ENCODE assay signal across 17 cellular contexts in the genomic region with DNA sequence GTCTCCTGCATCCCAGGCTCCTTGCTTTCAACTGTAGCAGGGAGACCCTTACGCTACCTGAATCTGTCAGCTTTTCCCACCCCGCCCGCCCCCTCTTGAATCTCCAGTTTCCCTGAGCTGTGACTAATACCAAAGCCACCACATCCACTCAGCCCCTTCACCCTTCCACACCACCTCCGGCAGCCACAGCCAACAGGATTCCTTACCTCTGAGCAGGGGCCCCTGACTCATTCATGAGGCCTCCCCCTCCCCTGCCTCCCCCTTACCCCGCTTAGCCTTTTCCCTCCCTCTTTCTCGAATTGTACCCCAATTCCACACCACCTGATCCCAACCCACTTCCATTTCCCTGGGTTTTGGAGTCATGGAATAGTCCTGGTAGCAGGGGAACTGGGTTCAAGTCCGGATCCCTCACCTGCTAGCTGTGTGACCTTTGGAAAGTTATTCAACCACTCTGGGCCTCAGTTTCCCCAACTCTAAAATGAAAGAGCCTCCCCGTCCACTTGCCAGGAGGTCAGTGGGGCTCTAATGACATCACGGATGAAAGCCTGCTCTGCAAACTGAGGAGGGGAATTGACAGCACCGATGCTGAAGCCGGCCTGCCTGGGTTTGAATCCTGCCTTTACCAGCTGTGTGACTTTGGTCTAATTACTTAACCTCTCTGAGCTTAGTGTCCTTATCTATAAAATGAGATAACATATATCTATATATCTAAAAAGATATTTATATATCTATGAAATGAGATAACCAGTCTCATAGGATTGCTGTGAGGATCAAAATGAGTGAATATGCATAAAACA. TPM values are rescaled to one million over a fixed set of nuclear protein-coding genes. Genes with fewer than 3 reads are reported as not detected.
DNase-seq lines count a peak whose midpoint lies in the region; ATAC-seq, FAIRE-seq and TF ChIP-seq lines count a peak whose summit lies in the region.
"Had no signal": no experiment of that assay in that cellular context is flagged by ENCODE, and none has a peak within 500 bp of the region (broad histone marks: within the 10 kb centered on the region; RNA-seq: fewer than 3 reads in every experiment).

No MANE protein-coding gene starts in this region.

- peak overlapping the region; percentile 94 for H2AK5ac ChIP-seq in IMR-90 (ENCODE audit: low read depth, low read length)

- peak overlapping the region; percentile 64 for H2BK120ac ChIP-seq in IMR-90 (ENCODE audit: low read depth, low read length)

- no peak for FAIRE-seq in K562 (lab: Jason Lieb, UNC)
- FAIRE-seq: endometrium had no signal

- H2BK20ac ChIP-seq in IMR-90 (ENCODE audit: low read depth, low read length), result peak overlapping the region; percentile 60

- H2AFZ ChIP-seq in IMR-90 (replicated peaks; ENCODE audit: low read length, poor library complexity) (no peak overlapping the region), K562 (ENCODE audit: low read depth, low read length) (no peak overlapping the region)

- no TSS peak for BruUV-seq in IMR-90 (replicated peaks; lab: Mats Ljungman, UMichigan)
- no TSS peak for BruUV-seq in K562 (replicated peaks; lab: Mats Ljungman, UMichigan)

- no peaks in the 10 kb centered on the region for H3K36me3 ChIP-seq in BLaER1 treated with 17β-estradiol and CSF1 and Interleukin-3, amounts not matched to agents 10 nM and 100 nM
- H3K36me3 ChIP-seq in IMR-90 (ENCODE audit: control insufficient read depth, insufficient read depth, low read length), result no peaks in the 10 kb centered on the region
- no peaks in the 10 kb centered on the region for H3K36me3 ChIP-seq in K562 (ENCODE audit: control insufficient read depth, insufficient read depth, low read length)
- H3K36me3 ChIP-seq: SJSA1, tibial nerve had no signal

- no peak overlapping the region for H3K56ac ChIP-seq in IMR-90 (ENCODE audit: extremely low read depth, insufficient read depth, low read length)

- H3K4me3 Mint-ChIP-seq in nephron, result peak overlapping the region; percentile 66 to 85 (median 82)

- intact Hi-C loops in IMR-90 (cut with micrococcal nuclease), result no loop called here
- intact Hi-C loops in K562 (cut with micrococcal nuclease), result no loop called here

- in situ Hi-C loops in IMR-90 (cut with MboI; ENCODE audit: low sequenced_read_pairs), result no loop called here
- in situ Hi-C loops in K562 (cut with MboI), result no loop called here

- no peaks in the 10 kb centered on the region for H3K36me3 Mint-ChIP-seq in nephron (ENCODE audit: low read depth)

- TF ChIP-seq CTCF in IMR-90 (conservative IDR thresholded peaks at IDR 0.05; ENCODE audit: low read depth, low read length), result no peak
- TF ChIP-seq CTCF in K562 (IDR thresholded peaks at IDR 0.05 in 2 of 3, conservative IDR thresholded peaks at IDR 0.05 in 1 of 3; ENCODE audit: insufficient read depth in 2 of 3, low read depth in 1 of 3, low read length in 3 of 3), result no peak
- TF ChIP-seq CTCF in nephron (IDR thresholded peaks at IDR 0.05; ENCODE audit: unreplicated experiment in 3 of 3), result no peak

- H2AK9ac ChIP-seq in IMR-90 (replicated peaks; ENCODE audit: low read depth, low read length, poor library complexity), result peak overlapping the region; percentile 56

- peak overlapping the region; percentile 18; the same call in 1 of the 2 replicates for H3K23ac ChIP-seq in IMR-90 (ENCODE audit: low read depth, low read length)

- ATAC-seq in IMR-90 (ENCODE audit: low read depth) (peak; percentile 43), K562 (no peak), HG03039 (IDR thresholded peaks at IDR 0.05; ENCODE audit: unreplicated experiment) (no peak)
- ATAC-seq: psoas muscle had no signal

- DNase-seq in IMR-90, result peak; percentile 91
- DNase-seq in K562 (ENCODE audit: extremely low read depth in 1 of 4, low spot score in 3 of 4), result no peak
- DNase-seq in SIG-M5 (lab: John Stamatoyannopoulos, UW), result no peak
- no peak for DNase-seq in stimulated activated naive CD4-positive, alpha-beta T cell (lab: John Stamatoyannopoulos, UW)
- no peak for DNase-seq in NCI-H2227 treated with DMSO at 0.1 percent for 48 hours (lab: John Stamatoyannopoulos, UW)
- DNase-seq: activated gamma-delta T cell; Karpas-422; NCI-H2029 treated with DMSO at 0.1 percent for 48 hours; psoas muscle; stimulated activated CD4-positive, alpha-beta T cell treated with anti-CD3 and anti-CD28 coated beads, Interleukin-2, amount 100 ng/mL, for 24 hours had no signal

- peaks cover 34% of the 10 kb centered on the region for H3K27me3 Mint-ChIP-seq in nephron (ENCODE audit: low read depth)

- no peaks in the 10 kb centered on the region for H3K79me2 ChIP-seq in K562 (ENCODE audit: control insufficient read depth, insufficient read depth, low read length)

- peak overlapping the region; percentile 76; the same call in 1 of the 2 replicates for H4K91ac ChIP-seq in IMR-90 (ENCODE audit: insufficient read depth, low read depth, low read length)

- TF ChIP-seq RAD21 in IMR-90 (IDR thresholded peaks at IDR 0.05; ENCODE audit: low read length), result no peak
- no peak for TF ChIP-seq RAD21 in K562 (CRISPR knock-in tag; conservative IDR thresholded peaks at IDR 0.05 in 1 of 2, IDR thresholded peaks at IDR 0.05 in 1 of 2)

- peak overlapping the region; percentile 70; the same call in 1 of the 2 replicates for H4K5ac ChIP-seq in IMR-90 (ENCODE audit: low read depth, low read length)

- H3K27ac ChIP-seq in BLaER1 treated with 17β-estradiol and CSF1 and Interleukin-3, amounts not matched to agents 10 nM and 100 nM, result no peak overlapping the region
- no peak overlapping the region; the same call in 1 of the 2 replicates for H3K27ac ChIP-seq in IMR-90 (ENCODE audit: insufficient read depth, low read length)
- H3K27ac ChIP-seq in K562 (ENCODE audit: extremely low read depth, low read depth, low read length), result no peak overlapping the region
- H3K27ac ChIP-seq: C4-2B, psoas muscle, SJSA1, tibial nerve had no signal

- no peak for TF ChIP-seq POLR2A in IMR-90 (IDR thresholded peaks at IDR 0.05; ENCODE audit: low read depth, low read length)
- no peak for TF ChIP-seq POLR2A in K562 (conservative IDR thresholded peaks at IDR 0.05)

- H3K4me3 ChIP-seq in BLaER1 treated with 17β-estradiol and CSF1 and Interleukin-3, amounts not matched to agents 10 nM and 100 nM, result no peak overlapping the region
- no peak overlapping the region for H3K4me3 ChIP-seq in IMR-90 (ENCODE audit: insufficient read depth, low read depth, low read length)
- H3K4me3 ChIP-seq in K562, result no peak overlapping the region
- H3K4me3 ChIP-seq: psoas muscle, SJSA1, tibial nerve had no signal

- H3K9ac ChIP-seq in BLaER1 treated with 17β-estradiol and CSF1 and Interleukin-3, amounts not matched to agents 10 nM and 100 nM, result no peak overlapping the region
- H3K9ac ChIP-seq in IMR-90 (ENCODE audit: low read depth, low read length) (no peak overlapping the region), K562 (ENCODE audit: insufficient read depth in 1 of 2, low read depth in 2 of 2, low read length in 2 of 2) (0 out of 4 replicates have a peak overlapping the region, but pooled peaks of 1 of the 2 experiments have one; percentile 27)

- peak overlapping the region; percentile 16 for H2BK5ac ChIP-seq in IMR-90 (ENCODE audit: low read depth, low read length, poor library complexity, severe bottlenecking)

- peak overlapping the region; percentile 90 for H3K4ac ChIP-seq in IMR-90 (ENCODE audit: low read depth, low read length)

- 0 out of 2 replicates have a peak, but pooled peaks cover 5% of the 10 kb centered on the region for H3K9me1 ChIP-seq in IMR-90 (ENCODE audit: insufficient read depth, low read length)
- H3K9me1 ChIP-seq in K562 (ENCODE audit: control insufficient read depth, insufficient read depth, low read length), result no peaks in the 10 kb centered on the region

- peak overlapping the region in 6 of 11 experiments; percentile 5 to 48 (median 41); a peak in 8 of 22 replicates for H3K4me2 ChIP-seq in BLaER1 treated with 17β-estradiol and CSF1 and Interleukin-3, amounts not matched to agents 10 nM and 100 nM
- H3K4me2 ChIP-seq in IMR-90 (ENCODE audit: low read depth, low read length) (peak overlapping the region; percentile 66; the same call in 1 of the 2 replicates), K562 (ENCODE audit: insufficient read depth, low read length) (no peak overlapping the region)

- H3K27me3 ChIP-seq in BLaER1 treated with 17β-estradiol and CSF1 and Interleukin-3, amounts not matched to agents 10 nM and 100 nM, result peaks cover 0 to 17% (median 8%) of the 10 kb centered on the region in 11 experiments; a peak in 9 of 22 replicates
- H3K27me3 ChIP-seq in IMR-90 (ENCODE audit: control insufficient read depth, insufficient read depth, low read length) (peaks cover 7% of the 10 kb centered on the region), K562 (ENCODE audit: control insufficient read depth in 2 of 2, insufficient read depth in 2 of 2, low read length in 2 of 2) (peaks cover 13 to 23% of the 10 kb centered on the region in 2 experiments; a peak in 4 of 5 replicates)

- H4K8ac ChIP-seq in IMR-90 (ENCODE audit: low read depth in 2 of 2, low read length in 2 of 2), result peak overlapping the region; percentile 50 to 73; a peak in 3 of 4 replicates

- CTCF ChIA-PET in IMR-90 (lab: Yijun Ruan, JAX) (no interaction called here), K562 (lab: Yijun Ruan, JAX; ENCODE audit: low intra/inter-chr PET ratio) (no interaction called here)

- H2BK15ac ChIP-seq in IMR-90 (ENCODE audit: low read depth, low read length), result peak overlapping the region; percentile 93; the same call in 1 of the 3 replicates

- 18% methylated on average over 3 of the region's 11 CpGs; no CpG with 5 or more reads in 1 of the 2 experiments for WGBS in IMR-90 (ENCODE audit: extremely low coverage in 2 of 2, insufficient read length in 1 of 2), 2 experiments
- WGBS in K562 (ENCODE audit: insufficient coverage, low coverage, missing lambda C conversion rate), result 12% methylated on average over 10 of the region's 11 CpGs

- H3K79me1 ChIP-seq in IMR-90 (ENCODE audit: low read depth in 1 of 2, low read length in 2 of 2), result peaks cover 4 to 43% of the 10 kb centered on the region in 2 experiments; a peak in 3 of 4 replicates

- no peak overlapping the region for H3K27ac Mint-ChIP-seq in nephron

- H3K4me1 ChIP-seq in BLaER1 treated with 17β-estradiol and CSF1 and Interleukin-3, amounts not matched to agents 10 nM and 100 nM, result peaks cover 6 to 38% (median 32%) of the 10 kb centered on the region in 10 experiments; a peak in 19 of 20 replicates
- peaks cover 32% of the 10 kb centered on the region for H3K4me1 ChIP-seq in IMR-90 (ENCODE audit: control insufficient read depth, insufficient read depth, low read length)
- H3K4me1 ChIP-seq in K562 (replicated peaks in 1 of 2; ENCODE audit: control insufficient read depth in 2 of 2, insufficient read depth in 2 of 2, low read length in 2 of 2), result peaks cover 6 to 19% of the 10 kb centered on the region in 2 experiments; a peak in 3 of 5 replicates
- H3K4me1 ChIP-seq: psoas muscle, SJSA1 had no signal

- H3K9me3 Mint-ChIP-seq in nephron, result no peaks in the 10 kb centered on the region

- H3K14ac ChIP-seq in IMR-90 (replicated peaks; ENCODE audit: low read depth, low read length), result peak overlapping the region; percentile 55; the same call in 1 of the 2 replicates

- dilution Hi-C loops in IMR-90 (cut with HindIII; ENCODE audit: low sequenced_read_pairs, unreplicated experiment), result no loop called here

- POLR2A ChIA-PET in IMR-90 (lab: Charles Lee; ENCODE audit: unreplicated experiment) (interaction anchor here (0.6 kb wide), 2 partner anchors 38 to 85 kb away, joined by 3 read pairs; a partner anchor contains a TSS), K562 (lab: Yijun Ruan, JAX) (interaction anchor here (0.7 kb wide), 1 partner anchor 18 kb away, joined by 3 read pairs; no protein-coding TSS in a partner anchor)

- H3K9me3 ChIP-seq in BLaER1 treated with 17β-estradiol and CSF1 and Interleukin-3, amounts not matched to agents 10 nM and 100 nM (replicated peaks in 1 of 11), result no peaks in the 10 kb centered on the region
- H3K9me3 ChIP-seq in IMR-90 (ENCODE audit: control insufficient read depth, insufficient read depth, low read length) (no peaks in the 10 kb centered on the region), K562 (replicated peaks; ENCODE audit: control insufficient read depth, insufficient read depth, low read depth, low read length) (no peaks in the 10 kb centered on the region)
- H3K9me3 ChIP-seq: psoas muscle, SJSA1, tibial nerve had no signal

- H4K20me1 ChIP-seq in BLaER1 treated with 17β-estradiol and CSF1 and Interleukin-3, amounts not matched to agents 10 nM and 100 nM, result peaks cover 0 to 7% (median 0%) of the 10 kb centered on the region in 11 experiments; a peak in 3 of 22 replicates
- H4K20me1 ChIP-seq in IMR-90 (ENCODE audit: insufficient read depth, low read length), result no peaks in the 10 kb centered on the region
- H4K20me1 ChIP-seq in K562 (replicated peaks; ENCODE audit: control insufficient read depth, insufficient read depth, low read length), result no peaks in the 10 kb centered on the region

- 0 out of 2 replicates have a peak overlapping the region, but pooled peaks have one; percentile 37 for H3K18ac ChIP-seq in IMR-90 (ENCODE audit: low read depth, low read length)

- no peak for TF ChIP-seq EP300 in K562 (IDR thresholded peaks at IDR 0.05; ENCODE audit: low read length)

- peaks cover 22% of the 10 kb centered on the region for H3K4me1 Mint-ChIP-seq in nephron

RNA-seq across cellular contexts. Expression of a gene that starts 2.1 kb away (rescaled TPM):
- total RNA-seq in IMR-90 (2012; rRNA removed) (3.9 TPM in 2 replicates), K562 (2014; rRNA removed) (0.78 and 0.86 TPM in 2 replicates), K562 (2014; rRNA removed; fragmentation: Illumina TruSeq; extraction: Trizol) (0.73 and 0.80 TPM in 2 replicates), K562 (2015; rRNA removed; fragmentation: Illumina TruSeq; extraction: Trizol) (0.79 and 1.1 TPM in 2 replicates), K562 (2021) (1.5 and 2.5 TPM in 2 replicates)
- polyA plus RNA-seq in IMR-90 (2012; rRNA removed) (11.4 and 14.9 TPM in 2 replicates), K562 (2011; rRNA removed) (1.2 and 3.0 TPM in 2 replicates), K562 (2014; fragmentation: Illumina TruSeq; extraction: Trizol) (0.80 and 1.6 TPM in 2 replicates), K562 (2014; fragmentation: Nextera tagmentation; extraction: Ambion mirVana) (under 1 TPM; 0.07 to 0.08 TPM), K562 (2014; rRNA removed) (1.2 and 2.1 TPM in 2 replicates)
- 3.8 and 4.4 TPM in 2 replicates for polyA plus RNA-seq in IMR-90 (2012; cell fraction: cytosol; rRNA removed)
- 152 and 177 TPM in 2 replicates for polyA plus RNA-seq in IMR-90 (2012; cell fraction: nucleus; rRNA removed; ENCODE audit: low replicate concordance)
- 15.5 and 33.2 TPM in 2 replicates for total RNA-seq in K562 (2011; cell fraction: chromatin; rRNA removed; ENCODE audit: low replicate concordance)
- total RNA-seq in K562 (2011; cell fraction: nucleolus; rRNA removed), result 14.7 and 18.7 TPM in 2 replicates
- total RNA-seq in K562 (2011; cell fraction: nucleoplasm; rRNA removed), result 20.5 and 24.8 TPM in 2 replicates
- polyA plus RNA-seq in K562 (2011; cell fraction: cytosol; rRNA removed), result 1.3 and 2.3 TPM in 2 replicates
- 13.0 and 14.6 TPM in 2 replicates for polyA plus RNA-seq in K562 (2011; cell fraction: nucleus; rRNA removed)
- polyA plus RNA-seq in K562 (2012), result 1.4 and 2.7 TPM in 2 replicates
- polyA minus RNA-seq in K562 (2011; rRNA and poly(A)+ RNA removed), result 3.0 and 6.1 TPM in 2 replicates
- 2.7 and 3.6 TPM in 2 replicates for polyA minus RNA-seq in K562 (2011; cell fraction: cytosol; rRNA and poly(A)+ RNA removed)
- polyA minus RNA-seq in K562 (2011; cell fraction: nucleus; rRNA and poly(A)+ RNA removed), result 5.5 and 8.1 TPM in 2 replicates

RNA-seq across cellular contexts. Expression of a gene that starts 23.3 kb away (rescaled TPM):
- total RNA-seq in IMR-90 (2012; rRNA removed) (9.4 and 11.3 TPM in 2 replicates), K562 (2014; rRNA removed) (49.1 and 61.1 TPM in 2 replicates), K562 (2014; rRNA removed; fragmentation: Illumina TruSeq; extraction: Trizol) (7.6 and 10.0 TPM in 2 replicates), K562 (2015; rRNA removed; fragmentation: Illumina TruSeq; extraction: Trizol) (23.6 and 24.1 TPM in 2 replicates), K562 (2021) (43.5 and 51.9 TPM in 2 replicates)
- polyA plus RNA-seq in IMR-90 (2012; rRNA removed) (8.5 and 9.3 TPM in 2 replicates), K562 (2011; rRNA removed) (10.7 and 24.4 TPM in 2 replicates), K562 (2014; fragmentation: Illumina TruSeq; extraction: Trizol) (23.0 and 30.5 TPM in 2 replicates), K562 (2014; fragmentation: Nextera tagmentation; extraction: Ambion mirVana) (1 to 10 TPM; 5.4 to 6.7 TPM), K562 (2014; rRNA removed) (39.3 and 43.9 TPM in 2 replicates)
- 9.7 and 12.6 TPM in 2 replicates for polyA plus RNA-seq in IMR-90 (2012; cell fraction: cytosol; rRNA removed)
- 10.7 and 21.0 TPM in 2 replicates for polyA plus RNA-seq in IMR-90 (2012; cell fraction: nucleus; rRNA removed; ENCODE audit: low replicate concordance)
- total RNA-seq in K562 (2011; cell fraction: chromatin; rRNA removed; ENCODE audit: low replicate concordance), result 10.2 and 37.3 TPM in 2 replicates
- total RNA-seq in K562 (2011; cell fraction: nucleolus; rRNA removed), result 37.7 and 50.4 TPM in 2 replicates
- total RNA-seq in K562 (2011; cell fraction: nucleoplasm; rRNA removed), result 23.5 and 27.4 TPM in 2 replicates
- 30.3 and 36.8 TPM in 2 replicates for polyA plus RNA-seq in K562 (2011; cell fraction: cytosol; rRNA removed)
- polyA plus RNA-seq in K562 (2011; cell fraction: nucleus; rRNA removed), result 40.7 and 47.2 TPM in 2 replicates
- 27.3 and 32.5 TPM in 2 replicates for polyA plus RNA-seq in K562 (2012)
- 4.3 and 5.1 TPM in 2 replicates for polyA minus RNA-seq in K562 (2011; rRNA and poly(A)+ RNA removed)
- 8.5 and 17.7 TPM in 2 replicates for polyA minus RNA-seq in K562 (2011; cell fraction: cytosol; rRNA and poly(A)+ RNA removed)
- 3.9 and 6.8 TPM in 2 replicates for polyA minus RNA-seq in K562 (2011; cell fraction: nucleus; rRNA and poly(A)+ RNA removed)

RNA-seq across cellular contexts. Expression of a gene that starts 25.0 kb away (rescaled TPM):
- total RNA-seq in IMR-90 (2012; rRNA removed) (23.5 and 25.0 TPM in 2 replicates), K562 (2014; rRNA removed) (20.7 and 22.5 TPM in 2 replicates), K562 (2014; rRNA removed; fragmentation: Illumina TruSeq; extraction: Trizol) (11.6 and 13.0 TPM in 2 replicates), K562 (2015; rRNA removed; fragmentation: Illumina TruSeq; extraction: Trizol) (20.3 and 21.5 TPM in 2 replicates), K562 (2021) (32.1 and 45.8 TPM in 2 replicates)
- polyA plus RNA-seq in IMR-90 (2012; rRNA removed) (66.4 and 67.9 TPM in 2 replicates), K562 (2011; rRNA removed) (26.9 and 29.6 TPM in 2 replicates), K562 (2014; fragmentation: Illumina TruSeq; extraction: Trizol) (30.6 and 36.8 TPM in 2 replicates), K562 (2014; fragmentation: Nextera tagmentation; extraction: Ambion mirVana) (1 to 10 TPM; 3.2 to 7.4 TPM), K562 (2014; rRNA removed) (42.6 and 48.0 TPM in 2 replicates)
- polyA plus RNA-seq in IMR-90 (2012; cell fraction: cytosol; rRNA removed), result 31.1 and 35.2 TPM in 2 replicates
- polyA plus RNA-seq in IMR-90 (2012; cell fraction: nucleus; rRNA removed; ENCODE audit: low replicate concordance), result 247 and 257 TPM in 2 replicates
- 37.7 and 76.5 TPM in 2 replicates for total RNA-seq in K562 (2011; cell fraction: chromatin; rRNA removed; ENCODE audit: low replicate concordance)
- total RNA-seq in K562 (2011; cell fraction: nucleolus; rRNA removed), result 42.2 and 47.4 TPM in 2 replicates
- 37.8 and 42.9 TPM in 2 replicates for total RNA-seq in K562 (2011; cell fraction: nucleoplasm; rRNA removed)
- polyA plus RNA-seq in K562 (2011; cell fraction: cytosol; rRNA removed), result 27.4 and 36.6 TPM in 2 replicates
- 78.8 and 87.4 TPM in 2 replicates for polyA plus RNA-seq in K562 (2011; cell fraction: nucleus; rRNA removed)
- 50.6 and 58.7 TPM in 2 replicates for polyA plus RNA-seq in K562 (2012)
- 18.1 and 24.6 TPM in 2 replicates for polyA minus RNA-seq in K562 (2011; rRNA and poly(A)+ RNA removed)
- polyA minus RNA-seq in K562 (2011; cell fraction: cytosol; rRNA and poly(A)+ RNA removed), result 15.8 and 19.9 TPM in 2 replicates
- 11.7 and 19.1 TPM in 2 replicates for polyA minus RNA-seq in K562 (2011; cell fraction: nucleus; rRNA and poly(A)+ RNA removed)

RNA-seq across cellular contexts. Expression of a gene that starts 50.8 kb away (rescaled TPM):
- total RNA-seq in IMR-90 (2012; rRNA removed), result 0.54 and 0.56 TPM in 2 replicates
- polyA plus RNA-seq in IMR-90 (2012; rRNA removed), result 5.8 and 6.5 TPM in 2 replicates
- polyA plus RNA-seq in IMR-90 (2012; cell fraction: cytosol; rRNA removed), result 3.3 and 4.8 TPM in 2 replicates
- 16.4 and 29.7 TPM in 2 replicates for polyA plus RNA-seq in IMR-90 (2012; cell fraction: nucleus; rRNA removed; ENCODE audit: low replicate concordance)
- total RNA-seq in K562 (2011; cell fraction: chromatin; rRNA removed; ENCODE audit: low replicate concordance), result 24.2 and 49.1 TPM in 2 replicates
- 22.3 and 24.7 TPM in 2 replicates for total RNA-seq in K562 (2011; cell fraction: nucleolus; rRNA removed)
- 17.1 and 19.1 TPM in 2 replicates for total RNA-seq in K562 (2011; cell fraction: nucleoplasm; rRNA removed)
- 4.2 and 7.9 TPM in 2 replicates for total RNA-seq in K562 (2014; rRNA removed)
- 2.0 and 2.5 TPM in 2 replicates for total RNA-seq in K562 (2014; rRNA removed; fragmentation: Illumina TruSeq; extraction: Trizol)
- total RNA-seq in K562 (2015; rRNA removed; fragmentation: Illumina TruSeq; extraction: Trizol), result 4.6 and 5.7 TPM in 2 replicates
- 30.2 and 36.0 TPM in 2 replicates for total RNA-seq in K562 (2021)
- polyA plus RNA-seq in K562 (2011; rRNA removed), result 2.2 and 3.0 TPM in 2 replicates
- polyA plus RNA-seq in K562 (2011; cell fraction: cytosol; rRNA removed), result 1.6 and 2.3 TPM in 2 replicates
- polyA plus RNA-seq in K562 (2011; cell fraction: nucleus; rRNA removed), result 15.4 and 22.7 TPM in 2 replicates
- 17.4 and 52.0 TPM in 2 replicates for polyA plus RNA-seq in K562 (2012)
- 15.0 and 20.1 TPM in 2 replicates for polyA plus RNA-seq in K562 (2014; fragmentation: Illumina TruSeq; extraction: Trizol)
- polyA plus RNA-seq in K562 (2014; fragmentation: Nextera tagmentation; extraction: Ambion mirVana), result under 1 TPM; 0.08 to 0.14 TPM
- polyA plus RNA-seq in K562 (2014; rRNA removed), result 15.5 and 16.9 TPM in 2 replicates
- polyA minus RNA-seq in K562 (2011; rRNA and poly(A)+ RNA removed), result 1.7 and 2.1 TPM in 2 replicates
- 10.0 and 10.3 TPM in 2 replicates for polyA minus RNA-seq in K562 (2011; cell fraction: cytosol; rRNA and poly(A)+ RNA removed)
- polyA minus RNA-seq in K562 (2011; cell fraction: nucleus; rRNA and poly(A)+ RNA removed), result 6.1 and 8.6 TPM in 2 replicates

RNA-seq across cellular contexts. Expression of a gene that starts 59.5 kb away (rescaled TPM):
- 6.8 and 6.9 TPM in 2 replicates for total RNA-seq in IMR-90 (2012; rRNA removed)
- 16.9 TPM in 2 replicates for polyA plus RNA-seq in IMR-90 (2012; rRNA removed)
- polyA plus RNA-seq in IMR-90 (2012; cell fraction: cytosol; rRNA removed), result 16.1 and 29.4 TPM in 2 replicates
- 12.4 and 15.2 TPM in 2 replicates for polyA plus RNA-seq in IMR-90 (2012; cell fraction: nucleus; rRNA removed; ENCODE audit: low replicate concordance)
- 12.4 and 41.2 TPM in 2 replicates for total RNA-seq in K562 (2011; cell fraction: chromatin; rRNA removed; ENCODE audit: low replicate concordance)
- total RNA-seq in K562 (2011; cell fraction: nucleolus; rRNA removed), result 46.8 and 54.4 TPM in 2 replicates
- total RNA-seq in K562 (2011; cell fraction: nucleoplasm; rRNA removed), result 36.7 and 43.2 TPM in 2 replicates
- total RNA-seq in K562 (2014; rRNA removed), result 19.0 and 23.5 TPM in 2 replicates
- total RNA-seq in K562 (2014; rRNA removed; fragmentation: Illumina TruSeq; extraction: Trizol), result 6.3 and 7.8 TPM in 2 replicates
- 12.4 and 12.9 TPM in 2 replicates for total RNA-seq in K562 (2015; rRNA removed; fragmentation: Illumina TruSeq; extraction: Trizol)
- total RNA-seq in K562 (2021), result 21.9 and 23.3 TPM in 2 replicates
- polyA plus RNA-seq in K562 (2011; rRNA removed), result 15.8 and 29.7 TPM in 2 replicates
- polyA plus RNA-seq in K562 (2011; cell fraction: cytosol; rRNA removed), result 44.9 and 57.8 TPM in 2 replicates
- 25.0 and 28.3 TPM in 2 replicates for polyA plus RNA-seq in K562 (2011; cell fraction: nucleus; rRNA removed)
- 19.4 and 52.1 TPM in 2 replicates for polyA plus RNA-seq in K562 (2012)
- polyA plus RNA-seq in K562 (2014; fragmentation: Illumina TruSeq; extraction: Trizol), result 14.1 and 18.0 TPM in 2 replicates
- 1 to 10 TPM; 4.9 to 5.8 TPM for polyA plus RNA-seq in K562 (2014; fragmentation: Nextera tagmentation; extraction: Ambion mirVana)
- polyA plus RNA-seq in K562 (2014; rRNA removed), result 16.5 and 19.0 TPM in 2 replicates
- 12.8 and 14.8 TPM in 2 replicates for polyA minus RNA-seq in K562 (2011; rRNA and poly(A)+ RNA removed)
- 15.8 and 19.1 TPM in 2 replicates for polyA minus RNA-seq in K562 (2011; cell fraction: cytosol; rRNA and poly(A)+ RNA removed)
- polyA minus RNA-seq in K562 (2011; cell fraction: nucleus; rRNA and poly(A)+ RNA removed), result 9.3 and 12.7 TPM in 2 replicates
